28 cellular contexts compared by ENCODE assay signal in the genomic region with DNA sequence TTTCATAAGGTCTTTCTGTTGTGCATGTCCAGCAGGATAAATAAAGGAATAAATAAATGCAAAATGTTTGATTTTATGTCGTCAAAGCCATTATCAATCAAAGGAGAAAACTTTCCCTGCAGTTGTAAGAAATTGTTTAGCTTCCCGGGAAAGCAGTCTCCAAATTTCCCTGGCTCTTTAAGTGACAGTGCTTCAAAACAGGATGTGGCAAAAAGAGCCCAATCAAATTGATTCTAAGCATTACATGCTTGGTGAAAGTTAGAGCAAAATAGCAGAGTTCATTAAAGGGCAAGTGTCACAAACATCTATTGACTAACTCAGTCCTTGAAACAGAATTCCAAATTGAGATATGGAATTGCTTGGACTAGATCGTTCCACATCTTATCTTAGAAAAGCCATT.
A peak's percentile ranks its signal among the peaks of the same experiment; 100 is the strongest.
DNase-seq lines count a peak whose midpoint lies in the region; TF ChIP-seq lines count a peak whose summit lies in the region.
"Had no signal": no experiment of that assay in that cellular context is flagged by ENCODE, and none has a peak within 500 bp of the region (broad histone marks: within the 10 kb centered on the region; RNA-seq: fewer than 3 reads in every experiment).

No MANE protein-coding gene starts in this region.

- H3K27me3 Mint-ChIP-seq in neural progenitor cell (ENCODE audit: insufficient read depth, low read depth) (no peaks in the 10 kb centered on the region), mesothelial cell of epicardium (ENCODE audit: low read depth) (no peaks in the 10 kb centered on the region)
- no peaks in the 10 kb centered on the region for H3K27me3 Mint-ChIP-seq in activated CD4-positive, alpha-beta T cell treated with anti-CD3 and anti-CD28 coated beads, Interleukin-2, amount 10 ng/mL, durations not matched to agents 24 days and 14 days
- H3K27me3 Mint-ChIP-seq: activated naive CD4-positive, alpha-beta T cell treated with anti-CD3 and anti-CD28 coated beads, Interleukin-2, amount 10 ng/mL, durations not matched to agents 7 days and 5 days; CD4-positive, CD25-positive, alpha-beta regulatory T cell had no signal

- TF ChIP-seq CTCF in neural progenitor cell (IDR thresholded peaks at IDR 0.05) (no peak), mesothelial cell of epicardium (IDR thresholded peaks at IDR 0.05; ENCODE audit: unreplicated experiment) (no peak)

- H3K27ac ChIP-seq in neural progenitor cell, result no peak overlapping the region
- H3K27ac ChIP-seq: colonic mucosa, gastrocnemius medialis, hepatocyte, psoas muscle, thoracic aorta, vagina, VCaP had no signal

- H3K4me1 Mint-ChIP-seq in neural progenitor cell, result peaks cover 15% of the 10 kb centered on the region
- H3K4me1 Mint-ChIP-seq in activated CD4-positive, alpha-beta T cell treated with anti-CD3 and anti-CD28 coated beads, Interleukin-2, amount 10 ng/mL, durations not matched to agents 24 days and 14 days, result no peaks in the 10 kb centered on the region
- H3K4me1 Mint-ChIP-seq in mesothelial cell of epicardium, result no peaks in the 10 kb centered on the region
- H3K4me1 Mint-ChIP-seq: activated naive CD4-positive, alpha-beta T cell treated with anti-CD3 and anti-CD28 coated beads, Interleukin-2, amount 10 ng/mL, durations not matched to agents 7 days and 5 days; CD4-positive, CD25-positive, alpha-beta regulatory T cell had no signal

- intact Hi-C loops in activated CD4-positive, alpha-beta T cell treated with anti-CD3 and anti-CD28 coated beads, Interleukin-2, amount 10 ng/mL, durations not matched to agents 24 days and 14 days (cut with micrococcal nuclease), result no loop called here

- H3K4me3 Mint-ChIP-seq in neural progenitor cell, result no peak overlapping the region
- H3K4me3 Mint-ChIP-seq in activated CD4-positive, alpha-beta T cell treated with anti-CD3 and anti-CD28 coated beads, Interleukin-2, amount 10 ng/mL, durations not matched to agents 24 days and 14 days, result no peak overlapping the region
- H3K4me3 Mint-ChIP-seq in mesothelial cell of epicardium, result no peak overlapping the region
- H3K4me3 Mint-ChIP-seq: activated naive CD4-positive, alpha-beta T cell treated with anti-CD3 and anti-CD28 coated beads, Interleukin-2, amount 10 ng/mL, durations not matched to agents 7 days and 5 days; activated T-helper 1 cell treated with anti-CD3 and anti-CD28 coated beads, Interleukin-12 subunit alpha, Interleukin-12 subunit beta, Interleukin-2, Interleukin-4 antibody, amounts not matched to agents 30 ng/mL and 10 ng/mL and 1 ng/mL, durations not matched to agents 14 hours and 24 hours and 36 hours; CD4-positive, CD25-positive, alpha-beta regulatory T cell had no signal

- H3K4me1 ChIP-seq in neural progenitor cell, result no peaks in the 10 kb centered on the region
- H3K4me1 ChIP-seq: colonic mucosa, gastrocnemius medialis, psoas muscle, vagina had no signal

- peak overlapping the region; percentile 59 for H2AFZ ChIP-seq in neural progenitor cell (replicated peaks)
- H2AFZ ChIP-seq: hepatocyte had no signal

- H3K36me3 ChIP-seq in neural progenitor cell, result no peaks in the 10 kb centered on the region
- H3K36me3 ChIP-seq: colonic mucosa, gastrocnemius medialis, thoracic aorta, vagina had no signal

- H3K36me3 Mint-ChIP-seq in neural progenitor cell (no peaks in the 10 kb centered on the region), mesothelial cell of epicardium (no peaks in the 10 kb centered on the region)
- H3K36me3 Mint-ChIP-seq in activated CD4-positive, alpha-beta T cell treated with anti-CD3 and anti-CD28 coated beads, Interleukin-2, amount 10 ng/mL, durations not matched to agents 24 days and 14 days (ENCODE audit: low read depth), result no peaks in the 10 kb centered on the region
- H3K36me3 Mint-ChIP-seq: activated naive CD4-positive, alpha-beta T cell treated with anti-CD3 and anti-CD28 coated beads, Interleukin-2, amount 10 ng/mL, durations not matched to agents 7 days and 5 days; CD4-positive, CD25-positive, alpha-beta regulatory T cell had no signal

- H3K9me3 ChIP-seq in neural progenitor cell (ENCODE audit: low read depth), result no peaks in the 10 kb centered on the region
- H3K9me3 ChIP-seq: colonic mucosa, gastrocnemius medialis, psoas muscle, thoracic aorta, vagina had no signal

- no peak overlapping the region for H3K4me3 ChIP-seq in neural progenitor cell
- H3K4me3 ChIP-seq: colonic mucosa, gastrocnemius medialis, hepatocyte, K562, psoas muscle, thoracic aorta, vagina had no signal

- no peaks in the 10 kb centered on the region for H3K79me2 ChIP-seq in neural progenitor cell (ENCODE audit: low read depth)
- H3K79me2 ChIP-seq: hepatocyte had no signal

- H3K9me3 Mint-ChIP-seq in neural progenitor cell (no peaks in the 10 kb centered on the region), mesothelial cell of epicardium (no peaks in the 10 kb centered on the region)
- no peaks in the 10 kb centered on the region for H3K9me3 Mint-ChIP-seq in activated CD4-positive, alpha-beta T cell treated with anti-CD3 and anti-CD28 coated beads, Interleukin-2, amount 10 ng/mL, durations not matched to agents 24 days and 14 days
- H3K9me3 Mint-ChIP-seq: activated T-helper 1 cell treated with anti-CD3 and anti-CD28 coated beads, Interleukin-12 subunit alpha, Interleukin-12 subunit beta, Interleukin-2, Interleukin-4 antibody, amounts not matched to agents 30 ng/mL and 10 ng/mL and 1 ng/mL, durations not matched to agents 14 hours and 24 hours and 36 hours had no signal

- no peaks in the 10 kb centered on the region for H3F3A ChIP-seq in neural progenitor cell (ENCODE audit: low read depth)

- H3K27ac Mint-ChIP-seq in neural progenitor cell, result no peak overlapping the region
- no peak overlapping the region for H3K27ac Mint-ChIP-seq in activated CD4-positive, alpha-beta T cell treated with anti-CD3 and anti-CD28 coated beads, Interleukin-2, amount 10 ng/mL, durations not matched to agents 24 days and 14 days
- no peak overlapping the region for H3K27ac Mint-ChIP-seq in mesothelial cell of epicardium
- H3K27ac Mint-ChIP-seq: activated naive CD4-positive, alpha-beta T cell treated with anti-CD3 and anti-CD28 coated beads, Interleukin-2, amount 10 ng/mL, durations not matched to agents 7 days and 5 days; activated T-helper 1 cell treated with anti-CD3 and anti-CD28 coated beads, Interleukin-12 subunit alpha, Interleukin-12 subunit beta, Interleukin-2, Interleukin-4 antibody, amounts not matched to agents 30 ng/mL and 10 ng/mL and 1 ng/mL, durations not matched to agents 14 hours and 24 hours and 36 hours; CD4-positive, CD25-positive, alpha-beta regulatory T cell had no signal

- no peaks in the 10 kb centered on the region for H3K27me3 ChIP-seq in neural progenitor cell
- H3K27me3 ChIP-seq: colonic mucosa, gastrocnemius medialis, hepatocyte, vagina had no signal

- no peaks in the 10 kb centered on the region for H4K20me1 ChIP-seq in neural progenitor cell (ENCODE audit: low read depth)

- no peak overlapping the region for H3K4me2 ChIP-seq in neural progenitor cell
- H3K4me2 ChIP-seq: hepatocyte had no signal

- no peak overlapping the region for H3K9ac ChIP-seq in neural progenitor cell

- peak; percentile 38 for DNase-seq in EH (ENCODE audit: low read depth)
- peak; percentile 22 for DNase-seq in HT1080 (ENCODE audit: low read depth)
- peak; percentile 3 for DNase-seq in amniotic epithelial cell (ENCODE audit: low read depth)
- DNase-seq in neural progenitor cell (ENCODE audit: low spot score), result no peak
- DNase-seq in activated CD4-positive, alpha-beta T cell treated with anti-CD3 and anti-CD28 coated beads, Interleukin-2, amount 10 ng/mL, durations not matched to agents 24 days and 14 days, result no peak
- DNase-seq in mesothelial cell of epicardium (ENCODE audit: low spot score in 2 of 2, unreplicated experiment in 2 of 2), result no peak
- no peak for DNase-seq in T1000 (lab: John Stamatoyannopoulos, UW)
- no peak for DNase-seq in activated T-cell treated with anti-CD3 and anti-CD28 coated beads, Interleukin-2, amount 50 U/mL, for 48 hours
- DNase-seq: activated CD4-positive, alpha-beta T cell treated with anti-CD3 and anti-CD28 coated beads, Interleukin-2, amount 50 U/mL, for 1 hour; activated naive CD4-positive, alpha-beta T cell treated with anti-CD3 and anti-CD28 coated beads, Interleukin-2, amount 10 ng/mL, durations not matched to agents 7 days and 5 days; amniotic stem cell; CD4-positive, CD25-positive, alpha-beta regulatory T cell; colonic mucosa; effector memory CD4-positive, alpha-beta T cell; gastrocnemius medialis; left colon; NCI-H1436 treated with DMSO at 0.1 percent for 48 hours; NCI-H510A; nucleus accumbens; psoas muscle; Right ventricle myocardium superior; stimulated activated naive CD8-positive, alpha-beta T cell treated with anti-CD3 and anti-CD28 coated beads, Interleukin-15, Interleukin-2, amounts not matched to agents 100 U/mL and 50 U/mL, for 24 hours had no signal

Comparison
In these comparisons a context has a peak if more than half of its experiments do, and no peak if none do; other contexts are left out.
1. DNase-seq: peak in EH (single experiment), HT1080 (single experiment) and amniotic epithelial cell (single experiment); none in neural progenitor cell (single experiment), activated CD4-positive, alpha-beta T cell treated with anti-CD3 and anti-CD28 coated beads, Interleukin-2, amount 10 ng/mL, durations not matched to agents 24 days and 14 days (single experiment), mesothelial cell of epicardium (0 of 2), T1000 (single experiment) and activated T-cell treated with anti-CD3 and anti-CD28 coated beads, Interleukin-2, amount 50 U/mL, for 48 hours (0 of 2).